ENCODE assay signal across 17 cellular contexts in genomic region chr15:41013698-41014414, GRCh38.
DNase-seq lines count a peak whose midpoint lies in the region; ATAC-seq and TF ChIP-seq lines count a peak whose summit lies in the region.
"Had no signal": no experiment of that assay in that cellular context is flagged by ENCODE, and none has a peak within 500 bp of the region (broad histone marks: within the 10 kb centered on the region; RNA-seq: fewer than 3 reads in every experiment).

No MANE protein-coding gene starts in this region.

- H3K36me3 ChIP-seq in adipocyte (ENCODE audit: control insufficient read depth, insufficient read depth, low read length, severe bottlenecking) (peaks cover 47% of the 10 kb centered on the region), gastrocnemius medialis (peaks cover 0 to 12% of the 10 kb centered on the region in 2 donors)
- H3K36me3 ChIP-seq: colonic mucosa had no signal

- no peak for TF ChIP-seq POLR2A in gastrocnemius medialis (IDR thresholded peaks at IDR 0.05)

- TF ChIP-seq CTCF in GM13976 (IDR thresholded peaks at IDR 0.05; ENCODE audit: borderline replicate concordance, control extremely low read depth, extremely low read depth, insufficient read depth, missing control alignments) (no peak), gastrocnemius medialis (IDR thresholded peaks at IDR 0.05 in 4 of 5, conservative IDR thresholded peaks at IDR 0.05 in 1 of 5) (no peak)

- no peak overlapping the region for H3K9ac ChIP-seq in adipocyte (ENCODE audit: low read length)

- peaks cover 49% of the 10 kb centered on the region for H3K4me1 ChIP-seq in adipocyte (ENCODE audit: control insufficient read depth, insufficient read depth, low read length)
- H3K4me1 ChIP-seq in gastrocnemius medialis, result peaks cover 32 to 33% of the 10 kb centered on the region in 2 donors
- H3K4me1 ChIP-seq: colonic mucosa had no signal

- H3K27ac ChIP-seq in gastrocnemius medialis, result peak overlapping the region; percentile 32 to 63 (median 45)
- H3K27ac ChIP-seq: colonic mucosa, tibial artery had no signal

- H3K9me3 ChIP-seq in adipocyte (ENCODE audit: control insufficient read depth, low read length) (no peaks in the 10 kb centered on the region), gastrocnemius medialis (no peaks in the 10 kb centered on the region)
- H3K9me3 ChIP-seq: colonic mucosa, tibial artery had no signal

- H3K4me3 ChIP-seq in adipocyte (ENCODE audit: low read length) (no peak overlapping the region), gastrocnemius medialis (no peak overlapping the region)
- H3K4me3 ChIP-seq: colonic mucosa, GM23338, lung, tibial artery had no signal

- no peaks in the 10 kb centered on the region for H3K27me3 ChIP-seq in adipocyte (replicated peaks; ENCODE audit: control insufficient read depth, insufficient read depth, low read length)
- H3K27me3 ChIP-seq in gastrocnemius medialis, result no peaks in the 10 kb centered on the region
- H3K27me3 ChIP-seq: colonic mucosa, tibial artery had no signal

- DNase-seq in GM13976 (ENCODE audit: low spot score) (peak; percentile 52), adipocyte (ENCODE audit: low read depth) (peak; percentile 94), gastrocnemius medialis (no peak), medulla oblongata (ENCODE audit: extremely low spot score) (no peak), UCSD-AML1 (lab: John Stamatoyannopoulos, UW; ENCODE audit: unreplicated experiment) (no peak), D341Med (ENCODE audit: low spot score) (no peak)
- DNase-seq: activated CD4-positive, alpha-beta T cell treated with anti-CD3 and anti-CD28 coated beads, Interleukin-2, amount 50 U/mL, for 1 hour; activated naive CD4-positive, alpha-beta T cell; colonic mucosa; glutamatergic neuron; NCI-H69; SW 1271; tibial artery had no signal

- intact Hi-C loops in gastrocnemius medialis (cut with DNase I; ENCODE audit: low total_unique reads), result loop anchor here (10.0 kb wide), 1 partner anchor 259 kb away; the partner anchor contains the start of gene RMDN3

- ATAC-seq in HG03342 (IDR thresholded peaks at IDR 0.05; ENCODE audit: unreplicated experiment), result peak; percentile 53
- peak; percentile 42 to 66 for ATAC-seq in gastrocnemius medialis
- no peak for ATAC-seq in HG03571 (IDR thresholded peaks at IDR 0.05; ENCODE audit: unreplicated experiment)
- ATAC-seq: GM23338 had no signal

- in situ Hi-C loops in GM13976 (cut with MboI; ENCODE audit: low sequenced_read_pairs, unreplicated experiment) (loop anchor here (25.0 kb wide), 1 partner anchor 102 kb away; no protein-coding TSS in a partner anchor), gastrocnemius medialis (cut with MboI; ENCODE audit: low sequenced_read_pairs in 4 of 4) (loop anchor here in 1 of 4 donors (10.0 kb wide), 1 partner anchor 69 kb away; no protein-coding TSS in a partner anchor)

Comparison
In these comparisons a context has a peak if more than half of its experiments do, and no peak if none do; other contexts are left out.
1. DNase-seq: peak in GM13976 (single experiment) and adipocyte (single experiment); none in gastrocnemius medialis (0 of 2), medulla oblongata (single experiment), UCSD-AML1 (single experiment) and D341Med (single experiment).